4 cellular contexts compared by ENCODE assay signal in genomic region chr19:43288874-43289273, GRCh38. TPM values are rescaled to one million over a fixed set of nuclear protein-coding genes. Genes with fewer than 3 reads are reported as not detected.
"Had no signal": no experiment of that assay in that cellular context is flagged by ENCODE, and none has a peak within 500 bp of the region (broad histone marks: within the 10 kb centered on the region; RNA-seq: fewer than 3 reads in every experiment).

No MANE protein-coding gene starts in this region.

RNA-seq across cellular contexts. Expression of gene PSG9, which starts 19.5 kb away (rescaled TPM):
- total RNA-seq: GM23338, H1, H7, HepG2 had no signal
